ENCODE assay signal across 2 cellular contexts in the genomic region with DNA sequence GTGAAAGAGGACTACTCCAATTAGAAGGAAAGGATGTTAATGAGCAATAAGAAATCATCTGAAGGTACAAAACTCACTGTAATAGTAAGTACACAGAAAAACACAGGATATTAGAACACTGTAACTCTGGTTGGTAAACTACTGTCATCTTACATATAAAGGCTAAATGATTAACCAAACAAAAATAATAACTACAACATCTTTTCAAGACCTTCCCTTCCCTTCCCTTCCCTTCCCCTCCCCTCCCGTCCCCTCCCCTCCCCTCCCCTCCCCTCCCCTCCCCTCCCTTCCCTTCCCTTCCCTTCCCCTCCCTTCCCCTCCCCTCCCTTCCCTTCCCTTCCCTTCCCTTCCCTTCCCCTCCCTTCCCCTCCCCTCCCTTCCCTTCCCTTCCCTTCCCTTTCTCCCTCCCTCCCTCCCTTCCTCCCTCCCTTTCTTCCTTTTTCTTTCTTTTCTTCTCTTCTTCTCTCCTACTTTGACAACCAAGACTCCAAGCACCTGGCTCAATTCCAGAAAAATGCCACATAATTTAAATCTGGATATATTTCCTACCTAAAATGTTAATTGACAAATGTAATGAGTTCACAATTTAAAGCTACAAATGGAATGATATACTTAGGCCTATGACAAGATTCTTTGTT. TPM values are rescaled to one million over a fixed set of nuclear protein-coding genes. Genes with fewer than 3 reads are reported as not detected.
"Had no signal": no experiment of that assay in that cellular context is flagged by ENCODE, and none has a peak within 500 bp of the region (broad histone marks: within the 10 kb centered on the region; RNA-seq: fewer than 3 reads in every experiment).

No MANE protein-coding gene starts in this region.

RNA-seq across cellular contexts. Expression of a gene that starts 38.7 kb away (rescaled TPM):
- total RNA-seq: MCF 10A, NCI-H460 had no signal
